In the genomic region with DNA sequence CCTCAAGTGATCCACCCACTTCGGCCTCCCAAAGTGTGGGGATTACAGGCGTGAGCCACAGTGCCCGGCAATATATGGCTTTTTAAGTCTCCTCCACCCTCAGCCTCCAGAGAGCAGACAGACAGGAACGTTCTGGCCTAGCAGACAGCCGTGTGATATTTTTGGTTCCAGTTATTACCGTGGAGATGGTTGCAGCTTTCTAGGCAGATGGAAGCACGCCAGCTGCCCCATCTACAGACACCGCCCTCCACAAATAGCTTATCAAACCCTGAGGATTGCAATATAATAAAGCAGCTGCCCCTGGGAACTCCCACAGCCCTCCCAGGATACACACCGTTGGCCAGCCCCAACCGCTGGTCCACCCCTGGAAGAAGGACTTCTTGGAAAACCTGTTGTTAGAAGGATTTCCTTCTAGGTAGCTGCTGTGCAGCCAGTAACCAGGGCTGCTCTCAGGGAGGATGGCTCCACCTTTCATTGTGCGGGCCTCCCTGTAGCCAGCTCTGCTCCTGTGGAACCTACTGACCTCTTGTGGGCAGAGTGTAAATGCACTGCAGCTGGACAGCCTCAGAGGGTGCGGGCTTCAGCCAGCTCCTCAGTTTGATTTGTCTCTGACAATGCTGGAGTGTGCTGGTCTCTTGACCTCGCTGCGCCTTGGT, we compare ENCODE assay signal across 8 cellular contexts. TPM values are rescaled to one million over a fixed set of nuclear protein-coding genes. Genes with fewer than 3 reads are reported as not detected.
A peak's percentile ranks its signal among the peaks of the same experiment; 100 is the strongest.
DNase-seq lines count a peak whose midpoint lies in the region; ATAC-seq and TF ChIP-seq lines count a peak whose summit lies in the region.

No MANE protein-coding gene starts in this region.

- H3K27ac Mint-ChIP-seq in endodermal cell: no peak overlapping the region
- H3K27ac Mint-ChIP-seq in activated T-helper 1 cell treated with anti-CD3 and anti-CD28 coated beads, Interleukin-12 subunit alpha, Interleukin-12 subunit beta, Interleukin-2, Interleukin-4 antibody, amounts not matched to agents 30 ng/mL and 10 ng/mL and 1 ng/mL, durations not matched to agents 14 hours and 24 hours and 36 hours: no peak overlapping the region

- peaks cover 43% of the 10 kb centered on the region for H3K9me3 Mint-ChIP-seq in endodermal cell
- no peaks in the 10 kb centered on the region for H3K9me3 Mint-ChIP-seq in activated T-helper 1 cell treated with anti-CD3 and anti-CD28 coated beads, Interleukin-12 subunit alpha, Interleukin-12 subunit beta, Interleukin-2, Interleukin-4 antibody, amounts not matched to agents 30 ng/mL and 10 ng/mL and 1 ng/mL, durations not matched to agents 14 hours and 24 hours and 36 hours

- TF ChIP-seq CTCF in endodermal cell (conservative IDR thresholded peaks at IDR 0.05): peak; percentile 80

- H3K4me1 ChIP-seq in endodermal cell (ENCODE audit: control insufficient read depth, insufficient read depth, low read length): no peaks in the 10 kb centered on the region

- H3K9me3 ChIP-seq in MG63 (no peaks in the 10 kb centered on the region), endodermal cell (ENCODE audit: control insufficient read depth, low read length) (no peaks in the 10 kb centered on the region)

- H3K36me3 ChIP-seq in MG63: no peaks in the 10 kb centered on the region
- no peaks in the 10 kb centered on the region for H3K36me3 ChIP-seq in endodermal cell (ENCODE audit: control insufficient read depth, insufficient read depth, low read length)

- H3K27me3 ChIP-seq in MG63: no peaks in the 10 kb centered on the region
- H3K27me3 ChIP-seq in endodermal cell (ENCODE audit: control insufficient read depth, insufficient read depth, low read length, poor library complexity, severe bottlenecking): no peaks in the 10 kb centered on the region

- no peak overlapping the region for H3K4me3 Mint-ChIP-seq in endodermal cell
- H3K4me3 Mint-ChIP-seq in activated T-helper 1 cell treated with anti-CD3 and anti-CD28 coated beads, Interleukin-12 subunit alpha, Interleukin-12 subunit beta, Interleukin-2, Interleukin-4 antibody, amounts not matched to agents 30 ng/mL and 10 ng/mL and 1 ng/mL, durations not matched to agents 14 hours and 24 hours and 36 hours: no peak overlapping the region

- intact Hi-C loops in activated T-helper 1 cell treated with anti-CD3 and anti-CD28 coated beads, Interleukin-12 subunit alpha, Interleukin-12 subunit beta, Interleukin-2, Interleukin-4 antibody, amounts not matched to agents 30 ng/mL and 10 ng/mL and 1 ng/mL, durations not matched to agents 14 hours and 24 hours and 36 hours (cut with micrococcal nuclease): no loop called here

- H3K27ac ChIP-seq in endodermal cell (ENCODE audit: low read depth, low read length): no peak overlapping the region

- H3K36me3 Mint-ChIP-seq in endodermal cell (ENCODE audit: low read depth): no peaks in the 10 kb centered on the region
- H3K36me3 Mint-ChIP-seq in activated T-helper 1 cell treated with anti-CD3 and anti-CD28 coated beads, Interleukin-12 subunit alpha, Interleukin-12 subunit beta, Interleukin-2, Interleukin-4 antibody, amounts not matched to agents 30 ng/mL and 10 ng/mL and 1 ng/mL, durations not matched to agents 14 hours and 24 hours and 36 hours (ENCODE audit: low read depth): no peaks in the 10 kb centered on the region

- peak; percentile 70 for DNase-seq in COR-L47 (lab: John Stamatoyannopoulos, UW)
- peak; percentile 55 for DNase-seq in MG63
- DNase-seq in RPMI8226: peak; percentile 77
- DNase-seq in endodermal cell: peak; percentile 87
- DNase-seq in midbrain (lab: John Stamatoyannopoulos, UW): peak; percentile 16
- DNase-seq in activated T-helper 1 cell treated with anti-CD3 and anti-CD28 coated beads, Interleukin-12 subunit alpha, Interleukin-12 subunit beta, Interleukin-2, Interleukin-4 antibody, amounts not matched to agents 30 ng/mL and 10 ng/mL and 1 ng/mL, durations not matched to agents 14 hours and 24 hours and 36 hours (ENCODE audit: low spot score): no peak

- H3K4me3 ChIP-seq in MG63 (no peak overlapping the region), endodermal cell (ENCODE audit: low read length) (no peak overlapping the region)

- H3K4me1 Mint-ChIP-seq in endodermal cell: no peaks in the 10 kb centered on the region
- H3K4me1 Mint-ChIP-seq in activated T-helper 1 cell treated with anti-CD3 and anti-CD28 coated beads, Interleukin-12 subunit alpha, Interleukin-12 subunit beta, Interleukin-2, Interleukin-4 antibody, amounts not matched to agents 30 ng/mL and 10 ng/mL and 1 ng/mL, durations not matched to agents 14 hours and 24 hours and 36 hours (ENCODE audit: low read depth): peaks cover 8% of the 10 kb centered on the region

- H3K27me3 Mint-ChIP-seq in endodermal cell (ENCODE audit: insufficient read depth): no peaks in the 10 kb centered on the region
- H3K27me3 Mint-ChIP-seq in activated T-helper 1 cell treated with anti-CD3 and anti-CD28 coated beads, Interleukin-12 subunit alpha, Interleukin-12 subunit beta, Interleukin-2, Interleukin-4 antibody, amounts not matched to agents 30 ng/mL and 10 ng/mL and 1 ng/mL, durations not matched to agents 14 hours and 24 hours and 36 hours (ENCODE audit: insufficient read depth): peaks cover 2% of the 10 kb centered on the region

- 64% methylated on average over 14 of the region's 14 CpGs; no CpG with 5 or more reads in 1 of the 2 experiments for WGBS in endodermal cell (ENCODE audit: insufficient coverage in 1 of 2, insufficient read length in 1 of 2), 2 experiments

- no peak overlapping the region for H3K9ac ChIP-seq in endodermal cell (ENCODE audit: extremely low read depth, low read length, poor library complexity, severe bottlenecking)

- ATAC-seq in GM18909 (IDR thresholded peaks at IDR 0.05; ENCODE audit: poor library complexity, unreplicated experiment): peak; percentile 63
- ATAC-seq in HG03565 (IDR thresholded peaks at IDR 0.05; ENCODE audit: unreplicated experiment): no peak

RNA-seq across cellular contexts. Expression of a gene that starts 44.0 kb away (rescaled TPM):
- 49.0 and 68.0 TPM in 2 replicates for total RNA-seq in MG63 (2014; rRNA removed; shearing (Covaris generic); ENCODE audit: low replicate concordance)
- total RNA-seq in endodermal cell: 100 to 1,000 TPM; 321 TPM
- polyA plus RNA-seq in endodermal cell (2013, experiment 1 of 2): 339 TPM
- polyA plus RNA-seq in endodermal cell (2013, experiment 2 of 2): 304 TPM
- 471 and 477 TPM in 2 replicates for total RNA-seq in activated T-helper 1 cell treated with anti-CD3 and anti-CD28 coated beads, Interleukin-12 subunit alpha, Interleukin-12 subunit beta, Interleukin-2, Interleukin-4 antibody, amounts not matched to agents 30 ng/mL and 10 ng/mL and 1 ng/mL, durations not matched to agents 14 hours and 24 hours and 36 hours

RNA-seq across cellular contexts. Expression of a gene that starts 52.9 kb away (rescaled TPM):
- 50.8 and 60.2 TPM in 2 replicates for total RNA-seq in MG63 (2014; rRNA removed; shearing (Covaris generic); ENCODE audit: low replicate concordance)
- total RNA-seq in endodermal cell: 10 to 100 TPM; 18.7 to 19.8 TPM
- polyA plus RNA-seq in endodermal cell (2013, experiment 1 of 2): 17.0 TPM
- 16.1 TPM for polyA plus RNA-seq in endodermal cell (2013, experiment 2 of 2)
- 25.0 and 25.9 TPM in 2 replicates for total RNA-seq in activated T-helper 1 cell treated with anti-CD3 and anti-CD28 coated beads, Interleukin-12 subunit alpha, Interleukin-12 subunit beta, Interleukin-2, Interleukin-4 antibody, amounts not matched to agents 30 ng/mL and 10 ng/mL and 1 ng/mL, durations not matched to agents 14 hours and 24 hours and 36 hours
